ENCODE assay signal across 21 cellular contexts in the genomic region with DNA sequence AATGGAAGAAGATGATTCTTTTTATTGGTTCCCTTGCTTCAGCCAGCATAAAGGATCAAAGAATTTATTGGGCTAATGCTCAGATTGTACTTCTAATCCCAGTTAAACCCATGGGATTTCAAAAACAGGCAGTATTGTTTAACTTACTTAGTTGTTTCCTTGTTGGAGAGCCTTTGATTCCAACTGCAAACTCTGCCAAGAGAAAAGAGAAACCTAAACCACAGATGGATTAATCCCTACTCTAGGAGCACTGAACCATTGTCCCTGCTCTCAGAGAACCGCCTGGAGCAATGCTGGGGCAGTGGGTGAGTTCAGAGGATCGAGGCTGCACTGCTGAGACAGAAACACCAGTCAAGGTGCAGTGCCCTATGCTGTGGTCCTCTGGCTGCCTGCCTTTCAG. TPM values are rescaled to one million over a fixed set of nuclear protein-coding genes. Genes with fewer than 3 reads are reported as not detected.
A peak's percentile ranks its signal among the peaks of the same experiment; 100 is the strongest.
DNase-seq lines count a peak whose midpoint lies in the region; TF ChIP-seq lines count a peak whose summit lies in the region.
"Had no signal": no experiment of that assay in that cellular context is flagged by ENCODE, and none has a peak within 500 bp of the region (broad histone marks: within the 10 kb centered on the region; RNA-seq: fewer than 3 reads in every experiment).

No MANE protein-coding gene starts in this region.

- H3K27ac ChIP-seq in SJSA1 (no peak overlapping the region), Peyer's patch (no peak overlapping the region)
- H3K27ac ChIP-seq: coronary artery, spleen had no signal

- H3K27me3 Mint-ChIP-seq in activated T-helper 2 cell treated with anti-CD3 and anti-CD28 coated beads, Interferon-gamma antibody, Interleukin-2, Interleukin-4, amounts not matched to agents 10 μg/mL and 5 μg/mL and 100 μg/mL, durations not matched to agents 14 hours and 24 hours and 36 hours (ENCODE audit: low read depth), result peaks cover 36% of the 10 kb centered on the region

- CTCF ChIA-PET in HEK293T (lab: Yijun Ruan, JAX), result no interaction called here

- no peaks in the 10 kb centered on the region for H3K4me1 ChIP-seq in HAP-1
- peaks cover 93% of the 10 kb centered on the region for H3K4me1 ChIP-seq in SJSA1 (replicated peaks)
- peaks cover 0 to 4% (median 1%) of the 10 kb centered on the region in 4 donors for H3K4me1 ChIP-seq in Peyer's patch

- no peaks in the 10 kb centered on the region for H3K36me3 Mint-ChIP-seq in activated T-helper 2 cell treated with anti-CD3 and anti-CD28 coated beads, Interferon-gamma antibody, Interleukin-2, Interleukin-4, amounts not matched to agents 10 μg/mL and 5 μg/mL and 100 μg/mL, durations not matched to agents 14 hours and 24 hours and 36 hours (ENCODE audit: low read depth)
- H3K36me3 Mint-ChIP-seq: activated naive CD4-positive, alpha-beta T cell treated with anti-CD3 and anti-CD28 coated beads, Interleukin-2, amount 50 U/mL, for 24 hours had no signal

- H3K4me3 ChIP-seq in HAP-1 (no peak overlapping the region), SJSA1 (no peak overlapping the region), fibroblast of pulmonary artery (replicated peaks; ENCODE audit: low read depth, low read length) (no peak overlapping the region), Peyer's patch (no peak overlapping the region)
- H3K4me3 ChIP-seq: coronary artery, spleen had no signal

- H3K36me3 ChIP-seq in HAP-1 (replicated peaks), result no peaks in the 10 kb centered on the region
- H3K36me3 ChIP-seq in SJSA1, result no peaks in the 10 kb centered on the region
- no peaks in the 10 kb centered on the region for H3K36me3 ChIP-seq in Peyer's patch
- H3K36me3 ChIP-seq: spleen had no signal

- no peak for TF ChIP-seq POLR2A in Peyer's patch (IDR thresholded peaks at IDR 0.05)

- POLR2A ChIA-PET in HEK293T (lab: Yijun Ruan, JAX), result no interaction called here

- no peaks in the 10 kb centered on the region for H3K9me3 Mint-ChIP-seq in activated T-helper 2 cell treated with anti-CD3 and anti-CD28 coated beads, Interferon-gamma antibody, Interleukin-2, Interleukin-4, amounts not matched to agents 10 μg/mL and 5 μg/mL and 100 μg/mL, durations not matched to agents 14 hours and 24 hours and 36 hours
- H3K9me3 Mint-ChIP-seq: activated B cell treated with CpG ODN at 0.5 μM for 24 hours; activated CD4-positive, alpha-beta memory T cell treated with anti-CD3 and anti-CD28 coated beads, Interleukin-2, amount 10 ng/mL, durations not matched to agents 7 days and 5 days; activated naive CD4-positive, alpha-beta T cell treated with anti-CD3 and anti-CD28 coated beads, Interleukin-2, amount 50 U/mL, for 24 hours; T-helper 2 cell treated with Interferon-gamma antibody and Interleukin-4, amounts not matched to agents 5 μg/mL and 100 μg/mL, for 36 hours had no signal

- no peaks in the 10 kb centered on the region for H3K4me1 Mint-ChIP-seq in activated T-helper 2 cell treated with anti-CD3 and anti-CD28 coated beads, Interferon-gamma antibody, Interleukin-2, Interleukin-4, amounts not matched to agents 10 μg/mL and 5 μg/mL and 100 μg/mL, durations not matched to agents 14 hours and 24 hours and 36 hours (ENCODE audit: low read depth)
- H3K4me1 Mint-ChIP-seq: activated naive CD4-positive, alpha-beta T cell treated with anti-CD3 and anti-CD28 coated beads, Interleukin-2, amount 50 U/mL, for 24 hours had no signal

- H3K27me3 ChIP-seq in HAP-1 (ENCODE audit: low read depth) (peaks cover 6% of the 10 kb centered on the region; the same call in 1 of the 2 replicates), SJSA1 (replicated peaks) (no peaks in the 10 kb centered on the region), Peyer's patch (no peaks in the 10 kb centered on the region)

- no peak for TF ChIP-seq CTCF in fibroblast of pulmonary artery (IDR thresholded peaks at IDR 0.05; ENCODE audit: low read length, missing control alignments)
- no peak for TF ChIP-seq CTCF in Peyer's patch (IDR thresholded peaks at IDR 0.05)

- peak; percentile 5 for DNase-seq in ACHN
- peak; percentile 57 to 78 for DNase-seq in HAP-1 (ENCODE audit: low spot score in 2 of 2)
- peak; percentile 43 to 50 for DNase-seq in SJSA1 (ENCODE audit: low read depth in 1 of 2, low spot score in 2 of 2)
- peak; percentile 22 for DNase-seq in fibroblast of pulmonary artery (ENCODE audit: low read depth)
- no peak for DNase-seq in UCSD-AML1 (lab: John Stamatoyannopoulos, UW; ENCODE audit: unreplicated experiment)
- no peak for DNase-seq in Peyer's patch
- no peak for DNase-seq in HEK293T (ENCODE audit: extremely low spot score)
- no peak for DNase-seq in activated T-helper 2 cell treated with anti-CD3 and anti-CD28 coated beads, Interferon-gamma antibody, Interleukin-2, Interleukin-4, amounts not matched to agents 10 μg/mL and 5 μg/mL and 100 μg/mL, durations not matched to agents 14 hours and 24 hours and 36 hours (ENCODE audit: low spot score)
- DNase-seq: activated B cell treated with CpG ODN at 0.5 μM for 24 hours; activated CD4-positive, alpha-beta memory T cell treated with anti-CD3 and anti-CD28 coated beads, Interleukin-2, amount 10 ng/mL, durations not matched to agents 7 days and 5 days; activated T-cell treated with anti-CD3 and anti-CD28 coated beads, Interleukin-2, amount 50 U/mL, for 1 hour; NCI-H526; SIG-M5; spleen; stimulated activated CD4-positive, alpha-beta T cell treated with anti-CD3 and anti-CD28 coated beads, Interleukin-4, amount 100 ng/mL, for 4 hours had no signal

- no peaks in the 10 kb centered on the region for H3K9me3 ChIP-seq in HAP-1
- H3K9me3 ChIP-seq in SJSA1 (replicated peaks), result no peaks in the 10 kb centered on the region
- H3K9me3 ChIP-seq in Peyer's patch, result no peaks in the 10 kb centered on the region
- H3K9me3 ChIP-seq: spleen had no signal

- H3K4me3 Mint-ChIP-seq in activated T-helper 2 cell treated with anti-CD3 and anti-CD28 coated beads, Interferon-gamma antibody, Interleukin-2, Interleukin-4, amounts not matched to agents 10 μg/mL and 5 μg/mL and 100 μg/mL, durations not matched to agents 14 hours and 24 hours and 36 hours (ENCODE audit: low read depth), result no peak overlapping the region
- H3K4me3 Mint-ChIP-seq: activated B cell treated with CpG ODN at 0.5 μM for 24 hours; activated CD4-positive, alpha-beta memory T cell treated with anti-CD3 and anti-CD28 coated beads, Interleukin-2, amount 10 ng/mL, durations not matched to agents 7 days and 5 days; activated naive CD4-positive, alpha-beta T cell treated with anti-CD3 and anti-CD28 coated beads, Interleukin-2, amount 50 U/mL, for 24 hours; T-helper 2 cell treated with Interferon-gamma antibody and Interleukin-4, amounts not matched to agents 5 μg/mL and 100 μg/mL, for 36 hours had no signal

- no peak overlapping the region for H3K27ac Mint-ChIP-seq in activated T-helper 2 cell treated with anti-CD3 and anti-CD28 coated beads, Interferon-gamma antibody, Interleukin-2, Interleukin-4, amounts not matched to agents 10 μg/mL and 5 μg/mL and 100 μg/mL, durations not matched to agents 14 hours and 24 hours and 36 hours
- H3K27ac Mint-ChIP-seq: activated B cell treated with CpG ODN at 0.5 μM for 24 hours; activated CD4-positive, alpha-beta memory T cell treated with anti-CD3 and anti-CD28 coated beads, Interleukin-2, amount 10 ng/mL, durations not matched to agents 7 days and 5 days; activated naive CD4-positive, alpha-beta T cell treated with anti-CD3 and anti-CD28 coated beads, Interleukin-2, amount 50 U/mL, for 24 hours; T-helper 2 cell treated with Interferon-gamma antibody and Interleukin-4, amounts not matched to agents 5 μg/mL and 100 μg/mL, for 36 hours had no signal

- intact Hi-C loops in activated T-helper 2 cell treated with anti-CD3 and anti-CD28 coated beads, Interferon-gamma antibody, Interleukin-2, Interleukin-4, amounts not matched to agents 10 μg/mL and 5 μg/mL and 100 μg/mL, durations not matched to agents 14 hours and 24 hours and 36 hours (cut with micrococcal nuclease), result no loop called here

- in situ Hi-C loops in ACHN (cut with HindIII; ENCODE audit: low pct_ligation_motif_present, low pct_unique_long_range_greater_than_20kb, low sequenced_read_pairs), result no loop called here
- in situ Hi-C loops in HAP-1 (cut with MboI; ENCODE audit: low sequenced_read_pairs), result no loop called here

TF ChIP-seq in HEK293T, 16 proteins besides CTCF, POLR2A, EP300 and RAD21:
- no peak for TF ChIP-seq FOXA1 (IDR thresholded peaks at IDR 0.05)
- no peak for TF ChIP-seq ZNF384 (IDR thresholded peaks at IDR 0.05)

RNA-seq across cellular contexts. Expression of gene SIGLEC15, which starts 44.9 kb away (rescaled TPM):
- 0.06 and 0.68 TPM in 2 replicates for total RNA-seq in SJSA1 (2014; rRNA removed; shearing (Covaris generic))
- total RNA-seq in Peyer's patch, result under 1 TPM in 1 of 4 donors, not detected in 3; 0.47 TPM
- total RNA-seq in activated T-helper 2 cell treated with anti-CD3 and anti-CD28 coated beads, Interferon-gamma antibody, Interleukin-2, Interleukin-4, amounts not matched to agents 10 μg/mL and 5 μg/mL and 100 μg/mL, durations not matched to agents 14 hours and 24 hours and 36 hours, result not detected in 2 replicates
- total RNA-seq: activated B cell treated with CpG ODN at 0.5 μM for 24 hours; activated CD4-positive, alpha-beta memory T cell treated with anti-CD3 and anti-CD28 coated beads, Interleukin-2, amount 10 ng/mL, durations not matched to agents 7 days and 5 days; endothelial cell of umbilical vein; OCI-LY7 had no signal

RNA-seq across cellular contexts. Expression of gene SLC14A1, which starts 56.6 kb away (rescaled TPM):
- total RNA-seq in SJSA1 (2014; rRNA removed; shearing (Covaris generic)), result 5.1 and 7.8 TPM in 2 replicates
- 1 to 10 TPM in 3 of 4 donors, under 1 TPM in 1; 0.35 to 9.7 (median 1.6) TPM for total RNA-seq in Peyer's patch
- total RNA-seq in activated T-helper 2 cell treated with anti-CD3 and anti-CD28 coated beads, Interferon-gamma antibody, Interleukin-2, Interleukin-4, amounts not matched to agents 10 μg/mL and 5 μg/mL and 100 μg/mL, durations not matched to agents 14 hours and 24 hours and 36 hours, result 5.6 and 6.0 TPM in 2 replicates
- total RNA-seq: endothelial cell of umbilical vein, pulmonary artery endothelial cell had no signal

Comparison
In these comparisons a context has a peak if more than half of its experiments do, and no peak if none do; other contexts are left out.
1. DNase-seq: peak in ACHN (single experiment), HAP-1 (2 of 2), SJSA1 (2 of 2) and fibroblast of pulmonary artery (single experiment); none in UCSD-AML1 (single experiment), Peyer's patch (0 of 3), HEK293T (single experiment) and activated T-helper 2 cell treated with anti-CD3 and anti-CD28 coated beads, Interferon-gamma antibody, Interleukin-2, Interleukin-4, amounts not matched to agents 10 μg/mL and 5 μg/mL and 100 μg/mL, durations not matched to agents 14 hours and 24 hours and 36 hours (single experiment).